Comparison of ENCODE assay signal across 18 cellular contexts in genomic region chr20:44135811-44136204, GRCh38. TPM values are rescaled to one million over a fixed set of nuclear protein-coding genes. Genes with fewer than 3 reads are reported as not detected.
A peak's percentile ranks its signal among the peaks of the same experiment; 100 is the strongest.
DNase-seq lines count a peak whose midpoint lies in the region; ATAC-seq and TF ChIP-seq lines count a peak whose summit lies in the region.
"Had no signal": no experiment of that assay in that cellular context is flagged by ENCODE, and none has a peak within 500 bp of the region (broad histone marks: within the 10 kb centered on the region; RNA-seq: fewer than 3 reads in every experiment).

No MANE protein-coding gene starts in this region.

- H4K20me1 ChIP-seq in OCI-LY3 (ENCODE audit: insufficient read depth, low read length) (peaks cover 16% of the 10 kb centered on the region), hepatocyte (ENCODE audit: insufficient read depth, poor library complexity, severe bottlenecking) (no peaks in the 10 kb centered on the region), smooth muscle cell (ENCODE audit: low read depth) (no peaks in the 10 kb centered on the region)

- 100% methylated on average over 1 of the region's 1 CpG for WGBS in hepatocyte (ENCODE audit: low lambda C conversion rate, missing lambda C conversion rate)
- 100% methylated on average over 1 of the region's 1 CpG for WGBS in smooth muscle cell (ENCODE audit: low lambda C conversion rate)

- POLR2A ChIA-PET in activated CD8-positive, alpha-beta T cell treated with anti-CD3 and anti-CD28 coated beads, Interleukin-2, amount 10 ng/mL, durations not matched to agents 7 days and 5 days (lab: Charles Lee), result no interaction called here

- ATAC-seq in activated CD8-positive, alpha-beta T cell treated with anti-CD3 and anti-CD28 coated beads, Interleukin-2, amount 10 ng/mL, durations not matched to agents 7 days and 5 days, result peak; percentile 63
- ATAC-seq in GM18868 (IDR thresholded peaks at IDR 0.05; ENCODE audit: unreplicated experiment), result no peak
- ATAC-seq in GM21390 (IDR thresholded peaks at IDR 0.05; ENCODE audit: unreplicated experiment), result no peak
- ATAC-seq: HCT116, left lung had no signal

- no peaks in the 10 kb centered on the region for H3K79me2 ChIP-seq in OCI-LY3 (ENCODE audit: low read length)
- H3K79me2 ChIP-seq in hepatocyte, result no peaks in the 10 kb centered on the region
- H3K79me2 ChIP-seq in smooth muscle cell (ENCODE audit: low read depth), result no peaks in the 10 kb centered on the region

- no peak for DNase-seq in activated CD8-positive, alpha-beta T cell treated with anti-CD3 and anti-CD28 coated beads, Interleukin-2, amount 10 ng/mL, durations not matched to agents 7 days and 5 days
- DNase-seq in hepatocyte (ENCODE audit: low spot score) (no peak), smooth muscle cell (lab: John Stamatoyannopoulos, UW; ENCODE audit: unreplicated experiment) (no peak), HK-2 (ENCODE audit: unreplicated experiment) (no peak)
- DNase-seq: caudate nucleus, foreskin melanocyte, left lung, NCI-H1694 treated with DMSO at 0.1 percent for 48 hours, NCI-H446 treated with DMSO at 0.1 percent for 48 hours, nephron progenitor cell had no signal

- H3K9ac ChIP-seq in OCI-LY3 (ENCODE audit: low read length) (no peak overlapping the region), smooth muscle cell (ENCODE audit: low read depth) (no peak overlapping the region)
- H3K9ac ChIP-seq: BLaER1 treated with 17β-estradiol and CSF1 and Interleukin-3, amounts not matched to agents 10 nM and 100 nM had no signal

- H3K9me3 Mint-ChIP-seq in activated CD8-positive, alpha-beta T cell treated with anti-CD3 and anti-CD28 coated beads, Interleukin-2, amount 10 ng/mL, durations not matched to agents 7 days and 5 days (ENCODE audit: insufficient read depth), result no peaks in the 10 kb centered on the region
- H3K9me3 Mint-ChIP-seq: activated naive CD4-positive, alpha-beta T cell treated with anti-CD3 and anti-CD28 coated beads, Interleukin-2, amount 50 U/mL, for 24 hours; nephron progenitor cell had no signal

- H3K36me3 ChIP-seq in OCI-LY3 (replicated peaks; ENCODE audit: low read depth, low read length), result no peaks in the 10 kb centered on the region
- no peaks in the 10 kb centered on the region for H3K36me3 ChIP-seq in hepatocyte (replicated peaks; ENCODE audit: insufficient read depth, low read depth)
- no peaks in the 10 kb centered on the region for H3K36me3 ChIP-seq in smooth muscle cell (ENCODE audit: low read depth)
- H3K36me3 ChIP-seq: BLaER1 treated with 17β-estradiol and CSF1 and Interleukin-3, amounts not matched to agents 10 nM and 100 nM; left lung; suprapubic skin had no signal

- H3K4me3 Mint-ChIP-seq in activated CD8-positive, alpha-beta T cell treated with anti-CD3 and anti-CD28 coated beads, Interleukin-2, amount 10 ng/mL, durations not matched to agents 7 days and 5 days, result no peak overlapping the region
- H3K4me3 Mint-ChIP-seq: activated naive CD4-positive, alpha-beta T cell treated with anti-CD3 and anti-CD28 coated beads, Interleukin-2, amount 50 U/mL, for 24 hours; nephron progenitor cell had no signal

- no peaks in the 10 kb centered on the region for H3K9me2 ChIP-seq in hepatocyte (replicated peaks; ENCODE audit: insufficient read depth)

- no peaks in the 10 kb centered on the region for H3K9me3 ChIP-seq in OCI-LY3 (ENCODE audit: insufficient read depth, low read length)
- H3K9me3 ChIP-seq in hepatocyte (ENCODE audit: low read depth), result no peaks in the 10 kb centered on the region
- no peaks in the 10 kb centered on the region for H3K9me3 ChIP-seq in smooth muscle cell (replicated peaks; ENCODE audit: low read depth)
- H3K9me3 ChIP-seq: BLaER1 treated with 17β-estradiol and CSF1 and Interleukin-3, amounts not matched to agents 10 nM and 100 nM; left lung; suprapubic skin had no signal

- H3K4me2 ChIP-seq in OCI-LY3 (ENCODE audit: low read length) (peak overlapping the region; percentile 68), hepatocyte (no peak overlapping the region), smooth muscle cell (no peak overlapping the region)
- H3K4me2 ChIP-seq: BLaER1 treated with 17β-estradiol and CSF1 and Interleukin-3, amounts not matched to agents 10 nM and 100 nM had no signal

- peaks cover 43% of the 10 kb centered on the region for H3K27me3 ChIP-seq in OCI-LY3 (ENCODE audit: low read depth, low read length)
- no peaks in the 10 kb centered on the region for H3K27me3 ChIP-seq in hepatocyte
- no peaks in the 10 kb centered on the region for H3K27me3 ChIP-seq in smooth muscle cell (ENCODE audit: low read depth)
- H3K27me3 ChIP-seq: BLaER1 treated with 17β-estradiol and CSF1 and Interleukin-3, amounts not matched to agents 10 nM and 100 nM had no signal

- H3K27ac ChIP-seq in OCI-LY3 (ENCODE audit: low read length), result no peak overlapping the region
- H3K27ac ChIP-seq in hepatocyte, result peak overlapping the region; percentile 23
- peak overlapping the region; percentile 63 for H3K27ac ChIP-seq in smooth muscle cell (ENCODE audit: low read depth)
- H3K27ac ChIP-seq: BLaER1 treated with 17β-estradiol and CSF1 and Interleukin-3, amounts not matched to agents 10 nM and 100 nM; left lung; suprapubic skin had no signal

- H3K27ac Mint-ChIP-seq in activated CD8-positive, alpha-beta T cell treated with anti-CD3 and anti-CD28 coated beads, Interleukin-2, amount 10 ng/mL, durations not matched to agents 7 days and 5 days, result no peak overlapping the region
- H3K27ac Mint-ChIP-seq: activated naive CD4-positive, alpha-beta T cell treated with anti-CD3 and anti-CD28 coated beads, Interleukin-2, amount 50 U/mL, for 24 hours had no signal

- peaks cover 11% of the 10 kb centered on the region for H3K27me3 Mint-ChIP-seq in activated CD8-positive, alpha-beta T cell treated with anti-CD3 and anti-CD28 coated beads, Interleukin-2, amount 10 ng/mL, durations not matched to agents 7 days and 5 days (ENCODE audit: low read depth)
- H3K27me3 Mint-ChIP-seq: activated naive CD4-positive, alpha-beta T cell treated with anti-CD3 and anti-CD28 coated beads, Interleukin-2, amount 50 U/mL, for 24 hours had no signal

- H3K4me1 ChIP-seq in OCI-LY3 (ENCODE audit: low read length) (peaks cover 14% of the 10 kb centered on the region), hepatocyte (ENCODE audit: insufficient read depth) (peaks cover 12% of the 10 kb centered on the region), smooth muscle cell (ENCODE audit: low read depth) (peaks cover 6% of the 10 kb centered on the region)
- H3K4me1 ChIP-seq: left lung had no signal

- TF ChIP-seq CTCF in OCI-LY3 (IDR thresholded peaks at IDR 0.05; ENCODE audit: low read depth, low read length), result no peak
- TF ChIP-seq CTCF in hepatocyte (IDR thresholded peaks at IDR 0.05; ENCODE audit: poor library complexity), result no peak
- TF ChIP-seq CTCF in smooth muscle cell (IDR thresholded peaks at IDR 0.05; ENCODE audit: borderline replicate concordance, insufficient read depth, poor library complexity, severe bottlenecking), result no peak

- H3K4me1 Mint-ChIP-seq in activated CD8-positive, alpha-beta T cell treated with anti-CD3 and anti-CD28 coated beads, Interleukin-2, amount 10 ng/mL, durations not matched to agents 7 days and 5 days (ENCODE audit: low read depth), result no peaks in the 10 kb centered on the region
- H3K4me1 Mint-ChIP-seq: activated naive CD4-positive, alpha-beta T cell treated with anti-CD3 and anti-CD28 coated beads, Interleukin-2, amount 50 U/mL, for 24 hours had no signal

- H3K4me3 ChIP-seq in OCI-LY3 (ENCODE audit: low read length) (0 out of 2 replicates have a peak overlapping the region, but pooled peaks have one; percentile 34), hepatocyte (no peak overlapping the region), smooth muscle cell (no peak overlapping the region)
- H3K4me3 ChIP-seq: BLaER1 treated with 17β-estradiol and CSF1 and Interleukin-3, amounts not matched to agents 10 nM and 100 nM; left lung; suprapubic skin had no signal

- H3F3A ChIP-seq in smooth muscle cell (ENCODE audit: low read depth), result peaks cover 15% of the 10 kb centered on the region

- no peaks in the 10 kb centered on the region for H3K36me3 Mint-ChIP-seq in activated CD8-positive, alpha-beta T cell treated with anti-CD3 and anti-CD28 coated beads, Interleukin-2, amount 10 ng/mL, durations not matched to agents 7 days and 5 days (ENCODE audit: low read depth)
- H3K36me3 Mint-ChIP-seq: activated naive CD4-positive, alpha-beta T cell treated with anti-CD3 and anti-CD28 coated beads, Interleukin-2, amount 50 U/mL, for 24 hours had no signal

- H2AFZ ChIP-seq in OCI-LY3 (ENCODE audit: low read depth, low read length) (no peak overlapping the region), hepatocyte (no peak overlapping the region), smooth muscle cell (ENCODE audit: low read depth) (no peak overlapping the region)

- CTCF ChIA-PET in activated CD8-positive, alpha-beta T cell treated with anti-CD3 and anti-CD28 coated beads, Interleukin-2, amount 10 ng/mL, durations not matched to agents 7 days and 5 days (lab: Charles Lee), result interaction anchor here (1.0 to 3.9 kb wide), 4 partner anchors 18 to 175 kb away, joined by 3 to 19 read pairs (median 5); partner anchors contain the start of gene FITM2

RNA-seq across cellular contexts. Expression of gene JPH2, which starts 51.2 kb away (rescaled TPM):
- under 1 TPM in 1 of 2 experiments, not detected in 1; 0.10 TPM for total RNA-seq in activated CD8-positive, alpha-beta T cell treated with anti-CD3 and anti-CD28 coated beads, Interleukin-2, amount 10 ng/mL, durations not matched to agents 7 days and 5 days
- total RNA-seq in hepatocyte (5.7 and 6.6 TPM in 2 replicates), smooth muscle cell (3.9 and 4.4 TPM in 2 replicates)
- polyA plus RNA-seq in hepatocyte (8.3 and 13.5 TPM in 2 replicates), smooth muscle cell (6.0 and 7.4 TPM in 2 replicates)
- total RNA-seq: T-helper 2 cell treated with Interferon-gamma antibody and Interleukin-4, amounts not matched to agents 100 ng/mL and 5 ng/mL, for 36 hours had no signal
